Comparison of ENCODE assay signal across 2 cellular contexts in genomic region chr6:33613794-33614166, GRCh38.
A peak's percentile ranks its signal among the peaks of the same experiment; 100 is the strongest.
TF ChIP-seq lines count a peak whose summit lies in the region.

No MANE protein-coding gene starts in this region.

TF ChIP-seq in HepG2, 621 proteins besides CTCF, POLR2A, EP300 and RAD21:
- TF ChIP-seq ZFY (CRISPR knock-in tag; IDR thresholded peaks at IDR 0.05) = 0 out of 2 replicates have a peak, but pooled peaks have one; percentile 12
- no peak for TF ChIP-seq ZBTB7B (CRISPR knock-in tag; IDR thresholded peaks at IDR 0.05)
- 0 out of 2 replicates have a peak, but pooled peaks have one; percentile 43 for TF ChIP-seq HNRNPL (IDR thresholded peaks at IDR 0.05; ENCODE audit: low read depth, low read length)
- 0 out of 2 replicates have a peak, but pooled peaks have one; percentile 41 for TF ChIP-seq SSRP1 (CRISPR knock-in tag; IDR thresholded peaks at IDR 0.05)
- TF ChIP-seq ZNF615 (CRISPR knock-in tag; IDR thresholded peaks at IDR 0.05; ENCODE audit: borderline replicate concordance) = peak; percentile 7; the same call in 1 of the 2 replicates
- TF ChIP-seq ZSCAN21 (CRISPR knock-in tag; IDR thresholded peaks at IDR 0.05; ENCODE audit: borderline replicate concordance) = 0 out of 2 replicates have a peak, but pooled peaks have one; percentile 3
- no peak for TF ChIP-seq ZNF564 (CRISPR knock-in tag; IDR thresholded peaks at IDR 0.05)
- 0 out of 2 replicates have a peak, but pooled peaks have one; percentile 27 for TF ChIP-seq ZNF704 (CRISPR knock-in tag; IDR thresholded peaks at IDR 0.05; ENCODE audit: borderline replicate concordance)
- no peak for TF ChIP-seq DBP (CRISPR knock-in tag; IDR thresholded peaks at IDR 0.05; ENCODE audit: not compliant biosample characterization)
- 0 out of 2 replicates have a peak, but pooled peaks have one; percentile 15 for TF ChIP-seq ZMAT3 (CRISPR knock-in tag; conservative IDR thresholded peaks at IDR 0.05)
- TF ChIP-seq HDAC2 (CRISPR knock-in tag; IDR thresholded peaks at IDR 0.05) = no peak
- TF ChIP-seq KMT2A (CRISPR knock-in tag; IDR thresholded peaks at IDR 0.05) = no peak
- peak; percentile 43; the same call in 1 of the 2 replicates for TF ChIP-seq ZNF687 (CRISPR knock-in tag; IDR thresholded peaks at IDR 0.05)
- no peak for TF ChIP-seq ZKSCAN5 (CRISPR knock-in tag; IDR thresholded peaks at IDR 0.05)
- 0 out of 2 replicates have a peak, but pooled peaks have one; percentile 15 for TF ChIP-seq NFKB2 (CRISPR knock-in tag; IDR thresholded peaks at IDR 0.05; ENCODE audit: borderline replicate concordance)
- TF ChIP-seq EED (CRISPR knock-in tag; IDR thresholded peaks at IDR 0.05) = no peak

TF ChIP-seq in K562, 482 proteins besides CTCF, POLR2A, EP300 and RAD21:
- TF ChIP-seq GATAD2B (IDR thresholded peaks at IDR 0.05; ENCODE audit: borderline replicate concordance) (no peak), THAP12 (CRISPR knock-in tag; IDR thresholded peaks at IDR 0.05) (no peak), ZBTB40 (IDR thresholded peaks at IDR 0.05) (no peak), ZBTB40 (CRISPR knock-in tag; IDR thresholded peaks at IDR 0.05) (no peak), NR2C1 (IDR thresholded peaks at IDR 0.05) (no peak), NR2C1 (tag; IDR thresholded peaks at IDR 0.05) (no peak), CBFA2T2 (conservative IDR thresholded peaks at IDR 0.05) (0 out of 2 replicates have a peak, but pooled peaks have one; percentile 12), CBFA2T3 (IDR thresholded peaks at IDR 0.05) (peak; percentile 29)
